Comparison of ENCODE assay signal across 19 cellular contexts in the genomic region with DNA sequence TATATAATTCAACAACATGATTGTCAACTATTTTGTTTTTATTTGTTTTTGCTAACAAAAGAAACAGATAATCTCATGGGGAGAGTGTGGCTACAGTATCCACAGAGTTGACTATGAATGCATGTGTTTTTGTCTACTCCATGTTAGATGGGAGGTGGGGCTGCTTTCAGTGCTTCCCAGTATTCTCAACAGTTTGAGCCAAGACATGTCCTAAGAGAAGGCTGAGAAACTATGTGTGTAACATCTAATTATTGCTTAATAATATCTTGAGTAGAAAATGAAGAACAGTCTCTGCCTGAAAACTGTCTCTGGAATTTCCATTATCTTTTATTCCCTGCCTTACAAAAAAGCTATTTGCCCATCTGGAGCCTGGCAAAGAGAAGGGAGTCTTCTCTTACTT.
"Had no signal": no experiment of that assay in that cellular context is flagged by ENCODE, and none has a peak within 500 bp of the region (broad histone marks: within the 10 kb centered on the region; RNA-seq: fewer than 3 reads in every experiment).

No MANE protein-coding gene starts in this region.

- H3K4me3 ChIP-seq: lower lobe of right lung, neural progenitor cell, upper lobe of left lung had no signal

- H3K27ac ChIP-seq: lower lobe of right lung, neural progenitor cell, upper lobe of left lung had no signal

- H3K27me3 ChIP-seq: neural progenitor cell, upper lobe of left lung had no signal

- H3K36me3 ChIP-seq: lower lobe of right lung, neural progenitor cell, upper lobe of left lung had no signal

- H3K27me3 Mint-ChIP-seq: activated CD4-positive, alpha-beta memory T cell treated with anti-CD3 and anti-CD28 coated beads for 36 hours; activated naive CD8-positive, alpha-beta T cell treated with anti-CD3 and anti-CD28 coated beads, Interleukin-2, amount 50 U/mL, for 24 hours; brain; central memory CD8-positive, alpha-beta T cell; progenitor cell of endocrine pancreas had no signal

- H3K27ac Mint-ChIP-seq: activated CD4-positive, alpha-beta memory T cell treated with anti-CD3 and anti-CD28 coated beads for 36 hours; activated naive CD8-positive, alpha-beta T cell treated with anti-CD3 and anti-CD28 coated beads, Interleukin-2, amount 50 U/mL, for 24 hours; activated T-helper 1 cell treated with anti-CD3 and anti-CD28 coated beads, Interleukin-12 subunit alpha, Interleukin-12 subunit beta, Interleukin-2, Interleukin-4 antibody, amounts not matched to agents 30 ng/mL and 10 ng/mL and 1 ng/mL, durations not matched to agents 14 hours and 24 hours and 36 hours; naive thymus-derived CD4-positive, alpha-beta T cell; neural progenitor cell; progenitor cell of endocrine pancreas had no signal

- H3K4me1 ChIP-seq: lower lobe of right lung, upper lobe of left lung had no signal

- H3K9ac ChIP-seq: neural progenitor cell had no signal

- H3K9me3 ChIP-seq: lower lobe of right lung, upper lobe of left lung had no signal

- H3K4me1 Mint-ChIP-seq: activated naive CD8-positive, alpha-beta T cell treated with anti-CD3 and anti-CD28 coated beads, Interleukin-2, amount 50 U/mL, for 24 hours; central memory CD8-positive, alpha-beta T cell; naive thymus-derived CD4-positive, alpha-beta T cell had no signal

- H3K4me2 ChIP-seq: neural progenitor cell had no signal

- H2AFZ ChIP-seq: neural progenitor cell had no signal

- H3K4me3 Mint-ChIP-seq: activated CD4-positive, alpha-beta memory T cell treated with anti-CD3 and anti-CD28 coated beads for 36 hours; activated naive CD8-positive, alpha-beta T cell treated with anti-CD3 and anti-CD28 coated beads, Interleukin-2, amount 50 U/mL, for 24 hours; activated T-helper 1 cell treated with anti-CD3 and anti-CD28 coated beads, Interleukin-12 subunit alpha, Interleukin-12 subunit beta, Interleukin-2, Interleukin-4 antibody, amounts not matched to agents 30 ng/mL and 10 ng/mL and 1 ng/mL, durations not matched to agents 14 hours and 24 hours and 36 hours; brain; central memory CD8-positive, alpha-beta T cell; naive thymus-derived CD4-positive, alpha-beta T cell; neural progenitor cell had no signal

- H3K9me3 Mint-ChIP-seq: activated CD4-positive, alpha-beta memory T cell treated with anti-CD3 and anti-CD28 coated beads for 36 hours; activated T-helper 1 cell treated with anti-CD3 and anti-CD28 coated beads, Interleukin-12 subunit alpha, Interleukin-12 subunit beta, Interleukin-2, Interleukin-4 antibody, amounts not matched to agents 30 ng/mL and 10 ng/mL and 1 ng/mL, durations not matched to agents 14 hours and 24 hours and 36 hours; central memory CD8-positive, alpha-beta T cell; neural progenitor cell had no signal

- ATAC-seq: activated naive CD8-positive, alpha-beta T cell treated with anti-CD3 and anti-CD28 coated beads, Interleukin-2, amount 50 U/mL, for 24 hours; lower lobe of right lung; naive thymus-derived CD4-positive, alpha-beta T cell had no signal

- DNase-seq: activated CD4-positive, alpha-beta memory T cell treated with anti-CD3 and anti-CD28 coated beads for 36 hours; activated CD4-positive, alpha-beta T cell treated with anti-CD3 and anti-CD28 coated beads for 48 hours; activated gamma-delta T cell; activated naive CD4-positive, alpha-beta T cell treated with anti-CD3 and anti-CD28 coated beads, Interleukin-2, amount 50 U/mL, for 16 hours; activated naive CD8-positive, alpha-beta T cell treated with anti-CD3 and anti-CD28 coated beads, Interleukin-2, amount 50 U/mL, for 24 hours; aorta; effector memory CD4-positive, alpha-beta T cell; left colon; lower lobe of right lung; naive thymus-derived CD4-positive, alpha-beta T cell; retina; stimulated activated CD4-positive, alpha-beta T cell treated with anti-CD3 and anti-CD28 coated beads, Interleukin-4, amount 100 ng/mL, for 24 hours; stimulated activated naive CD4-positive, alpha-beta T cell treated with Interleukin-2 at 50 U/mL for 16 hours; upper lobe of left lung had no signal

- H3K36me3 Mint-ChIP-seq: activated CD4-positive, alpha-beta memory T cell treated with anti-CD3 and anti-CD28 coated beads for 36 hours; brain; naive thymus-derived CD4-positive, alpha-beta T cell; neural progenitor cell had no signal
